In the genomic region with DNA sequence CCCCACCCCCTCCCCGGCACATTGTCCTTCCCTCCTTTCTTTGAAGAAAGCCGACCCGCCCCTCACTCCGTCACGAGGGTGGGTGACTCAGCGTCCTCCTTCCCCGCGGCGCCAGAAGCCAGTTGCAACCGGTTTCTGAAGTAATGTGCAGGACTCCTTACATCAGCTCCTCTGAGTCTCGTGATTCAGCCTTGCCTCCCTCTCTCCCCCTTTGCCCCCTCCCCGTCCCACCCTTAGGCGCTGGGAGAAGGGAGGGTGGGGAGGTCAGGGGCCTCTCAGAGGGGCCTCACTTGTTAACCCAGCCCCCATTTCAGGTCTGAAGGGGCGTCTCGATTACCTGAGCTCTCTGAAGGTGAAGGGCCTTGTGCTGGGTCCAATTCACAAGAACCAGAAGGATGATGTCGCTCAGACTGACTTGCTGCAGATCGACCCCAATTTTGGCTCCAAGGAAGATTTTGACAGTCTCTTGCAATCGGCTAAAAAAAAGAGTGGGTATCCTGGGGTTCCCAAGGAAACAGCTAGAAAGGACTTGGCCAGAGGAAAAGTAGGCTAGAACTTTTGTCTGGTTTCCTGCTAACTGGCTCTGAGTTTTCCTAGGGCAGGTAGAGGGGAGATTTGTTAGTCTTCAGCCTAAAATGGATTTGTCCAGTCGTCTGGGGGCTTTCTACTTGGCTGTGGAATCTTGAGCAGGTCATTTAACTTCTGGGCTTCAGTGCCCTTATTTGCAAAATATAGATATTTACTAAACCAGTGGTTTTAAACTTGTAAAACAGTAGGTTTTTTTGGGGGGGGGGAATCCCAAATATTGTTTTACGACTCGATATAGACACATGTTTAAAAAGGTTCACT, we compare ENCODE assay signal across 8 cellular contexts. TPM values are rescaled to one million over a fixed set of nuclear protein-coding genes. Genes with fewer than 3 reads are reported as not detected.
DNase-seq lines count a peak whose midpoint lies in the region; ATAC-seq and TF ChIP-seq lines count a peak whose summit lies in the region.

No MANE protein-coding gene starts in this region.

- H3K27me3 Mint-ChIP-seq in GM23338 (ENCODE audit: insufficient read depth, low read depth, poor library complexity) = peaks cover 41% of the 10 kb centered on the region
- peaks cover 9% of the 10 kb centered on the region for H3K27me3 Mint-ChIP-seq in activated naive CD8-positive, alpha-beta T cell treated with anti-CD3 and anti-CD28 coated beads for 36 hours
- no peaks in the 10 kb centered on the region for H3K27me3 Mint-ChIP-seq in type B pancreatic cell

- H3K4me2 ChIP-seq in GM23338 = peak overlapping the region; percentile 80

- intact Hi-C loops in posterior cingulate gyrus (cut with DNase I) = loop anchor here (5.0 kb wide), 1 partner anchor 95 kb away; the partner anchor contains the start of gene TMEM179B

- no peaks in the 10 kb centered on the region for H3K9me2 ChIP-seq in GM23338 (ENCODE audit: insufficient read depth)

- peaks cover 76% of the 10 kb centered on the region for H3F3A ChIP-seq in GM23338 (replicated peaks; ENCODE audit: low read depth)

- H3K4me1 Mint-ChIP-seq in GM23338 (peaks cover 59% of the 10 kb centered on the region), type B pancreatic cell (ENCODE audit: unreplicated experiment) (peaks cover 49% of the 10 kb centered on the region)
- H3K4me1 Mint-ChIP-seq in activated naive CD8-positive, alpha-beta T cell treated with anti-CD3 and anti-CD28 coated beads for 36 hours = peaks cover 45% of the 10 kb centered on the region

- H3K4me3 ChIP-seq in GM23338 = peak overlapping the region; percentile 98
- H3K4me3 ChIP-seq in cardiac muscle cell = peak overlapping the region; percentile 70

- H3K4me1 ChIP-seq in GM23338 (ENCODE audit: insufficient read depth) (peaks cover 35% of the 10 kb centered on the region), cardiac muscle cell (ENCODE audit: low read depth) (peaks cover 17% of the 10 kb centered on the region)

- H3K36me3 ChIP-seq in GM23338 (ENCODE audit: insufficient read depth) (peaks cover 61% of the 10 kb centered on the region), cardiac muscle cell (peaks cover 41% of the 10 kb centered on the region)

- in situ Hi-C loops in G401 (cut with HindIII; ENCODE audit: low sequenced_read_pairs) = no loop called here

- peaks cover 65% of the 10 kb centered on the region for H4K20me1 ChIP-seq in GM23338 (replicated peaks; ENCODE audit: insufficient read depth)

- peak overlapping the region; percentile 100 for H3K4me3 Mint-ChIP-seq in GM23338
- H3K4me3 Mint-ChIP-seq in activated naive CD8-positive, alpha-beta T cell treated with anti-CD3 and anti-CD28 coated beads for 36 hours = peak overlapping the region; percentile 100
- peak overlapping the region; percentile 100 for H3K4me3 Mint-ChIP-seq in type B pancreatic cell

- H3K9me3 Mint-ChIP-seq in GM23338 (peaks cover 2% of the 10 kb centered on the region; the same call in 2 of the 3 replicates), type B pancreatic cell (no peaks in the 10 kb centered on the region)
- peaks cover 1% of the 10 kb centered on the region for H3K9me3 Mint-ChIP-seq in activated naive CD8-positive, alpha-beta T cell treated with anti-CD3 and anti-CD28 coated beads for 36 hours

- peak; percentile 73 for DNase-seq in G401 (ENCODE audit: low spot score)
- peak; percentile 96 for DNase-seq in GM23338 (ENCODE audit: low spot score)
- DNase-seq in LHCN-M2 (ENCODE audit: low read depth) = peak; percentile 96
- peak; percentile 93 for DNase-seq in activated naive CD8-positive, alpha-beta T cell treated with anti-CD3 and anti-CD28 coated beads for 36 hours
- DNase-seq in cardiac muscle cell (ENCODE audit: low read depth in 1 of 2, low spot score in 1 of 2) = peak; percentile 90 to 98
- peak; percentile 72 to 98 (median 88) for DNase-seq in posterior cingulate gyrus
- DNase-seq in type B pancreatic cell (ENCODE audit: extremely low spot score, unreplicated experiment) = peak; percentile 93

- no peaks in the 10 kb centered on the region for H3K27me3 ChIP-seq in GM23338 (ENCODE audit: insufficient read depth)
- H3K27me3 ChIP-seq in cardiac muscle cell = no peaks in the 10 kb centered on the region

- H3K36me3 Mint-ChIP-seq in GM23338 (ENCODE audit: low read depth) = peaks cover 99% of the 10 kb centered on the region
- H3K36me3 Mint-ChIP-seq in activated naive CD8-positive, alpha-beta T cell treated with anti-CD3 and anti-CD28 coated beads for 36 hours = peaks cover 80% of the 10 kb centered on the region
- H3K36me3 Mint-ChIP-seq in type B pancreatic cell = peaks cover 41% of the 10 kb centered on the region

- peaks cover 94% of the 10 kb centered on the region for H3K79me2 ChIP-seq in GM23338 (replicated peaks; ENCODE audit: insufficient read depth)

- no peak; the same call in 2 of the 3 replicates for ATAC-seq in GM23338
- peak; percentile 74 for ATAC-seq in SK-N-SH treated with all-trans-retinoic acid at 6 μM for 48 hours

- no peaks in the 10 kb centered on the region for H3K9me3 ChIP-seq in cardiac muscle cell (ENCODE audit: low read depth)

- H2AFZ ChIP-seq in GM23338 = no peak overlapping the region

- H3K27ac Mint-ChIP-seq in GM23338 (peak overlapping the region; percentile 100), type B pancreatic cell (peak overlapping the region; percentile 100)
- H3K27ac Mint-ChIP-seq in activated naive CD8-positive, alpha-beta T cell treated with anti-CD3 and anti-CD28 coated beads for 36 hours = peak overlapping the region; percentile 100

- peak overlapping the region; percentile 95 for H3K27ac ChIP-seq in GM23338 (ENCODE audit: low read depth)
- H3K27ac ChIP-seq in cardiac muscle cell = peak overlapping the region; percentile 94

- TF ChIP-seq CTCF in GM23338 (conservative IDR thresholded peaks at IDR 0.05; ENCODE audit: low read depth in 2 of 2) = no peak
- TF ChIP-seq CTCF in cardiac muscle cell (IDR thresholded peaks at IDR 0.05; ENCODE audit: low read depth, low read length) = no peak
- TF ChIP-seq CTCF in type B pancreatic cell (conservative IDR thresholded peaks at IDR 0.05) = no peak

TF ChIP-seq in GM23338, 12 proteins besides CTCF, POLR2A, EP300 and RAD21 (continues in another document):
- TF ChIP-seq ZNF114 (CRISPR knock-in tag; IDR thresholded peaks at IDR 0.05) = no peak
- 0 out of 2 replicates have a peak, but pooled peaks have one; percentile 25 for TF ChIP-seq POLR2AphosphoS5 (IDR thresholded peaks at IDR 0.05; ENCODE audit: low read depth)
- peak; percentile 5; the same call in 1 of the 2 replicates for TF ChIP-seq CREB1 (CRISPR knock-in tag; IDR thresholded peaks at IDR 0.05; ENCODE audit: low read depth)

TF ChIP-seq in SK-N-SH treated with all-trans-retinoic acid at 6 μM for 48 hours, 23 proteins besides CTCF, POLR2A, EP300 and RAD21 (continues in another document):
- TF ChIP-seq ESRRG (CRISPR knock-in tag; IDR thresholded peaks at IDR 0.05) (no peak), ARNTL (CRISPR knock-in tag; IDR thresholded peaks at IDR 0.05; ENCODE audit: borderline replicate concordance, low read depth) (no peak), TOX (CRISPR knock-in tag; IDR thresholded peaks at IDR 0.05; ENCODE audit: borderline replicate concordance) (no peak), ZFP30 (CRISPR knock-in tag; IDR thresholded peaks at IDR 0.05) (no peak)

RNA-seq across cellular contexts. Expression of gene SLC3A2, which starts 1.1 kb away (rescaled TPM):
- total RNA-seq in G401 (2014; rRNA removed; shearing (Covaris generic)) = 225 and 239 TPM in 2 replicates
- total RNA-seq in GM23338 (2014; rRNA removed; shearing (Covaris generic)) = 375 and 425 TPM in 2 replicates
- polyA plus RNA-seq in GM23338 (2016; fragmentation: Nextera tagmentation; extraction: Ambion mirVana) = 240 and 241 TPM in 2 replicates
- total RNA-seq in LHCN-M2 (2014; rRNA removed) = 121 and 132 TPM in 2 replicates
- polyA plus RNA-seq in LHCN-M2 (2012) = 231 TPM
- 100 to 1,000 TPM; 408 to 428 TPM for total RNA-seq in activated naive CD8-positive, alpha-beta T cell treated with anti-CD3 and anti-CD28 coated beads for 36 hours
- 71.8 and 79.2 TPM in 2 replicates for total RNA-seq in cardiac muscle cell
- polyA plus RNA-seq in cardiac muscle cell = 93.8 and 100 TPM in 2 replicates
- 190 and 287 TPM in 2 replicates for total RNA-seq in type B pancreatic cell (ENCODE audit: low replicate concordance)

RNA-seq across cellular contexts. Expression of gene CHRM1, which starts 39.4 kb away (rescaled TPM):
- not detected in 2 replicates for total RNA-seq in G401 (2014; rRNA removed; shearing (Covaris generic))
- 0.14 TPM in 1 of 2 replicates, not detected in the other for total RNA-seq in GM23338 (2014; rRNA removed; shearing (Covaris generic))
- polyA plus RNA-seq in GM23338 (2016; fragmentation: Nextera tagmentation; extraction: Ambion mirVana) (0.30 and 0.44 TPM in 2 replicates), cardiac muscle cell (0.97 and 1.6 TPM in 2 replicates)
- total RNA-seq in LHCN-M2 (2014; rRNA removed) (not detected in 2 replicates), cardiac muscle cell (1.3 and 1.4 TPM in 2 replicates), type B pancreatic cell (ENCODE audit: low replicate concordance) (0.29 and 2.1 TPM in 2 replicates)
- not detected for polyA plus RNA-seq in LHCN-M2 (2012)
- not detected for total RNA-seq in activated naive CD8-positive, alpha-beta T cell treated with anti-CD3 and anti-CD28 coated beads for 36 hours

RNA-seq across cellular contexts. Expression of gene WDR74, which starts 42.4 kb away (rescaled TPM):
- total RNA-seq in G401 (2014; rRNA removed; shearing (Covaris generic)) = 103 and 110 TPM in 2 replicates
- 109 and 136 TPM in 2 replicates for total RNA-seq in GM23338 (2014; rRNA removed; shearing (Covaris generic))
- polyA plus RNA-seq in GM23338 (2016; fragmentation: Nextera tagmentation; extraction: Ambion mirVana) = 94.4 and 95.8 TPM in 2 replicates
- 56.5 and 56.6 TPM in 2 replicates for total RNA-seq in LHCN-M2 (2014; rRNA removed)
- 30.6 TPM for polyA plus RNA-seq in LHCN-M2 (2012)
- 100 to 1,000 TPM; 139 to 141 TPM for total RNA-seq in activated naive CD8-positive, alpha-beta T cell treated with anti-CD3 and anti-CD28 coated beads for 36 hours
- 47.4 and 63.3 TPM in 2 replicates for total RNA-seq in cardiac muscle cell
- polyA plus RNA-seq in cardiac muscle cell = 42.1 and 52.8 TPM in 2 replicates
- total RNA-seq in type B pancreatic cell (ENCODE audit: low replicate concordance) = 47.6 and 58.3 TPM in 2 replicates

RNA-seq across cellular contexts. Expression of gene TEX54, which starts 49.2 kb away (rescaled TPM):
- total RNA-seq in G401 (2014; rRNA removed; shearing (Covaris generic)) = not detected in 2 replicates
- not detected in 2 replicates for total RNA-seq in GM23338 (2014; rRNA removed; shearing (Covaris generic))
- polyA plus RNA-seq in GM23338 (2016; fragmentation: Nextera tagmentation; extraction: Ambion mirVana) (1.3 and 1.9 TPM in 2 replicates), cardiac muscle cell (3.0 and 4.8 TPM in 2 replicates)
- total RNA-seq in LHCN-M2 (2014; rRNA removed) (not detected in 2 replicates), cardiac muscle cell (not detected in 2 replicates), type B pancreatic cell (ENCODE audit: low replicate concordance) (not detected in 2 replicates)
- 0.35 TPM for polyA plus RNA-seq in LHCN-M2 (2012)
- not detected for total RNA-seq in activated naive CD8-positive, alpha-beta T cell treated with anti-CD3 and anti-CD28 coated beads for 36 hours

RNA-seq across cellular contexts. Expression of gene STX5, which starts 50.0 kb away (rescaled TPM):
- 40.9 and 49.0 TPM in 2 replicates for total RNA-seq in G401 (2014; rRNA removed; shearing (Covaris generic))
- total RNA-seq in GM23338 (2014; rRNA removed; shearing (Covaris generic)) = 15.0 and 22.2 TPM in 2 replicates
- polyA plus RNA-seq in GM23338 (2016; fragmentation: Nextera tagmentation; extraction: Ambion mirVana) = 7.4 and 7.7 TPM in 2 replicates
- 21.5 and 25.2 TPM in 2 replicates for total RNA-seq in LHCN-M2 (2014; rRNA removed)
- polyA plus RNA-seq in LHCN-M2 (2012) = 38.1 TPM
- total RNA-seq in activated naive CD8-positive, alpha-beta T cell treated with anti-CD3 and anti-CD28 coated beads for 36 hours = 10 to 100 TPM; 19.5 to 20.4 TPM
- 38.5 and 45.2 TPM in 2 replicates for total RNA-seq in cardiac muscle cell
- polyA plus RNA-seq in cardiac muscle cell = 49.4 and 53.6 TPM in 2 replicates
- 42.4 and 51.7 TPM in 2 replicates for total RNA-seq in type B pancreatic cell (ENCODE audit: low replicate concordance)
